In the genomic region with DNA sequence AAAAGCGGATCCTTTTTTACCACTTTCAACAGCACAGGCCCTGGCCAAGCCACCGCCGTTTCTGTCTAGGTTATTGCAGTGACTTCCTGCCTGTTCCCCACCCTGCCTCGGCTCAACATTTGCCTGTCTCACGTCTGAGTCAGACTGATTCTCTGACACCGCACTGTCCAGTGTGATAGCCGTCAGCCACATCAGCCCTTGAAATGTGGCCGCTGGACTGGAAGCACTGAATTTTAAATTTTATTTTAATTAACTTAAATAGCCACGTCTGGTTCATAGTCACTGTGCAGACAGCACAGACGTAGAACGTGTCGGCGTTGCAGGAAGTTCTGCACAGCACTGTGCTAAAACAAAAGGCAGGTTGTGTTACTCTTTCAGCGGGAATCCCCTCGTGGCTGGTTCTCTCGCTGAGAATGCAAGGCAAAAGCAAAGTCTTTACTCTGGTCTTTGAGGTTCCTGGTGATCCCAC, we compare ENCODE assay signal across 8 cellular contexts. TPM values are rescaled to one million over a fixed set of nuclear protein-coding genes. Genes with fewer than 3 reads are reported as not detected.
DNase-seq lines count a peak whose midpoint lies in the region; ATAC-seq and TF ChIP-seq lines count a peak whose summit lies in the region.

No MANE protein-coding gene starts in this region.

- H3K27ac ChIP-seq in uterus: no peak overlapping the region

- no peaks in the 10 kb centered on the region for H3K4me1 ChIP-seq in uterus

- no peaks in the 10 kb centered on the region for H3K9me3 Mint-ChIP-seq in activated CD4-positive, alpha-beta memory T cell treated with anti-CD3 and anti-CD28 coated beads for 36 hours
- no peaks in the 10 kb centered on the region for H3K9me3 Mint-ChIP-seq in progenitor cell of endocrine pancreas (ENCODE audit: low read depth)

- POLR2A ChIA-PET in activated CD4-positive, alpha-beta memory T cell treated with anti-CD3 and anti-CD28 coated beads for 36 hours (lab: Charles Lee): interaction anchor here (0.6 to 1.6 kb wide), 6 partner anchors 14 to 347 kb away, joined by 3 to 7 read pairs (median 4); no protein-coding TSS in a partner anchor

- no peaks in the 10 kb centered on the region for H3K27me3 Mint-ChIP-seq in activated CD4-positive, alpha-beta memory T cell treated with anti-CD3 and anti-CD28 coated beads for 36 hours
- no peaks in the 10 kb centered on the region for H3K27me3 Mint-ChIP-seq in progenitor cell of endocrine pancreas

- H3K27ac Mint-ChIP-seq in activated CD4-positive, alpha-beta memory T cell treated with anti-CD3 and anti-CD28 coated beads for 36 hours: peak overlapping the region; percentile 95
- no peak overlapping the region for H3K27ac Mint-ChIP-seq in progenitor cell of endocrine pancreas

- H3K36me3 ChIP-seq in uterus: no peaks in the 10 kb centered on the region

- H3K4me3 Mint-ChIP-seq in activated CD4-positive, alpha-beta memory T cell treated with anti-CD3 and anti-CD28 coated beads for 36 hours: peak overlapping the region; percentile 51
- H3K4me3 Mint-ChIP-seq in progenitor cell of endocrine pancreas (ENCODE audit: low read depth): no peak overlapping the region

- ATAC-seq in HG02885 (IDR thresholded peaks at IDR 0.05; ENCODE audit: poor library complexity, unreplicated experiment) (peak; percentile 77), GM19463 (IDR thresholded peaks at IDR 0.05; ENCODE audit: unreplicated experiment) (no peak)

- H3K9me3 ChIP-seq in uterus: no peaks in the 10 kb centered on the region

- H3K36me3 Mint-ChIP-seq in activated CD4-positive, alpha-beta memory T cell treated with anti-CD3 and anti-CD28 coated beads for 36 hours: peaks cover 38% of the 10 kb centered on the region
- H3K36me3 Mint-ChIP-seq in progenitor cell of endocrine pancreas (ENCODE audit: insufficient read depth): peaks cover 32% of the 10 kb centered on the region

- TF ChIP-seq CTCF in uterus (IDR thresholded peaks at IDR 0.05) (no peak), progenitor cell of endocrine pancreas (IDR thresholded peaks at IDR 0.05; ENCODE audit: unreplicated experiment) (no peak)

- CTCF ChIA-PET in activated CD4-positive, alpha-beta memory T cell treated with anti-CD3 and anti-CD28 coated beads for 36 hours (lab: Charles Lee): interaction anchor here (1.9 kb wide), 1 partner anchor 58 kb away, joined by 12 read pairs; the partner anchor contains the start of gene ADSL

- no peak overlapping the region for H3K4me3 ChIP-seq in uterus

- H3K4me1 Mint-ChIP-seq in activated CD4-positive, alpha-beta memory T cell treated with anti-CD3 and anti-CD28 coated beads for 36 hours (ENCODE audit: low read depth): peaks cover 63% of the 10 kb centered on the region
- no peaks in the 10 kb centered on the region for H3K4me1 Mint-ChIP-seq in progenitor cell of endocrine pancreas (ENCODE audit: low read depth)

- intact Hi-C loops in activated CD4-positive, alpha-beta memory T cell treated with anti-CD3 and anti-CD28 coated beads for 36 hours (cut with micrococcal nuclease): loop anchor here (1.0 to 2.0 kb wide), 8 partner anchors 14 to 245 kb away; partner anchors contain the start of genes ADSL and TNRC6B
- intact Hi-C loops in cardiac septum (cut with DNase I) (no loop called here), uterus (cut with DNase I; ENCODE audit: low total_unique reads) (no loop called here)

- DNase-seq in activated CD4-positive, alpha-beta memory T cell treated with anti-CD3 and anti-CD28 coated beads for 36 hours: peak; percentile 80
- DNase-seq in cardiac septum (ENCODE audit: low spot score) (peak; percentile 78), uterus (no peak), superior temporal gyrus (ENCODE audit: extremely low spot score) (no peak), progenitor cell of endocrine pancreas (ENCODE audit: low spot score, unreplicated experiment) (no peak)
- peak; percentile 33 to 34 for DNase-seq in stimulated activated CD8-positive, alpha-beta memory T cell treated with anti-CD3 and anti-CD28 coated beads, Interleukin-4, amount 100 ng/mL, for 1 hour (ENCODE audit: low read depth in 2 of 2, low spot score in 1 of 2)

- no peaks in the 10 kb centered on the region for H3K27me3 ChIP-seq in uterus

- TF ChIP-seq POLR2A in uterus (IDR thresholded peaks at IDR 0.05): no peak

RNA-seq across cellular contexts. Expression of gene ADSL, which starts 56.3 kb away (rescaled TPM):
- total RNA-seq in activated CD4-positive, alpha-beta memory T cell treated with anti-CD3 and anti-CD28 coated beads for 36 hours: 100 to 1,000 TPM; 143 to 146 TPM
- total RNA-seq in cardiac septum: 47.8 TPM
- 100 to 1,000 TPM in 2 of 4 donors, 10 to 100 TPM in 2; 28.5 to 151 (median 79.5) TPM for total RNA-seq in uterus
- total RNA-seq in progenitor cell of endocrine pancreas: 83.0 and 85.0 TPM in 2 replicates

Comparison
In these comparisons a context has a peak if more than half of its experiments do, and no peak if none do; other contexts are left out.
1. DNase-seq: peak in activated CD4-positive, alpha-beta memory T cell treated with anti-CD3 and anti-CD28 coated beads for 36 hours (single experiment), cardiac septum (single experiment) and stimulated activated CD8-positive, alpha-beta memory T cell treated with anti-CD3 and anti-CD28 coated beads, Interleukin-4, amount 100 ng/mL, for 1 hour (2 of 2); none in uterus (0 of 2), superior temporal gyrus (single experiment) and progenitor cell of endocrine pancreas (single experiment).